ENCODE assay signal across 1 cellular context in the genomic region with DNA sequence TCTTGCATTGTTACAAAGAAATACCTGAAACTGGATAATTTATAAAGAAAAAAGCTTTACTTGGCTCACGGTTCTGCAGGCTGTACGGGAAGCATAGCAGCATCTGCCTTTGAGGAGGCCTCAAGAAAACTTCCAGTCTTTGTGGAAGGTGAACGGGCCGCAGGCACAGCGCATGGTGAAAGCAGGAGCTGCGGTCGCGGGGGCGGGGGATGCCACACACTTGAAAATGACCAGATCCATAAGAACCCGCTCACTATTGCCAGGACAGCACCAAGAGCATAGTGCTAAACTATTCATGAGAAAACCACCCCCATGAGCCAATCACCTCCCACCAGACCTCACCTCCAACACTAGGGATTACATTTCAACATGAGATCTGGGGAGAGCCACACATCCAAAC.
TF ChIP-seq lines count a peak whose summit lies in the region.

No MANE protein-coding gene starts in this region.

TF ChIP-seq in K562, 482 proteins besides CTCF, POLR2A, EP300 and RAD21:
- TF ChIP-seq, protein P1, sequence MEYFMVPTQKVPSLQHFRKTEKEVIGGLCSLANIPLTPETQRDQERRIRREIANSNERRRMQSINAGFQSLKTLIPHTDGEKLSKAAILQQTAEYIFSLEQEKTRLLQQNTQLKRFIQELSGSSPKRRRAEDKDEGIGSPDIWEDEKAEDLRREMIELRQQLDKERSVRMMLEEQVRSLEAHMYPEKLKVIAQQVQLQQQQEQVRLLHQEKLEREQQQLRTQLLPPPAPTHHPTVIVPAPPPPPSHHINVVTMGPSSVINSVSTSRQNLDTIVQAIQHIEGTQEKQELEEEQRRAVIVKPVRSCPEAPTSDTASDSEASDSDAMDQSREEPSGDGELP (CRISPR knock-in tag; IDR thresholded peaks at IDR 0.05; ENCODE audit: borderline replicate concordance), result no peak
- TF ChIP-seq EGR1 (conservative IDR thresholded peaks at IDR 0.05) (peak; percentile 60), PHB (CRISPR knock-in tag; IDR thresholded peaks at IDR 0.05) (0 out of 2 replicates have a peak, but pooled peaks have one; percentile 67)
